In genomic region chr2:120735750-120736170, GRCh38 we compare ENCODE assay signal across 8 cellular contexts. TPM values are rescaled to one million over a fixed set of nuclear protein-coding genes. Genes with fewer than 3 reads are reported as not detected.
DNase-seq lines count a peak whose midpoint lies in the region; TF ChIP-seq lines count a peak whose summit lies in the region.

Gene GLI2, plus strand, starts transcription at chr2:120735868. Its CDS starts 61,453 bp downstream, at chr2:120797321.

- peak within 1 kb of the TSS; percentile 91 for H3K4me3 Mint-ChIP-seq in chondrocyte (ENCODE audit: unreplicated experiment)

- H3K9me3 Mint-ChIP-seq in chondrocyte (ENCODE audit: low read depth), result no peaks in the 10 kb centered on the region

- H3K27ac ChIP-seq in RWPE1 (peak within 1 kb of the TSS; percentile 83), layer of hippocampus (ENCODE audit: low read depth, low read length) (peak within 1 kb of the TSS; percentile 10)

- peak within 1 kb of the TSS; percentile 84 for H3K27ac Mint-ChIP-seq in chondrocyte (ENCODE audit: unreplicated experiment)

- peaks cover 2% of the 10 kb centered on the region for H3K36me3 Mint-ChIP-seq in chondrocyte (ENCODE audit: low read depth)

- peak; percentile 92 for TF ChIP-seq CTCF in RWPE1 (conservative IDR thresholded peaks at IDR 0.05; ENCODE audit: low read depth)
- TF ChIP-seq CTCF in chondrocyte (IDR thresholded peaks at IDR 0.05), result peak; percentile 91

- no peaks in the 10 kb centered on the region for H3K27me3 Mint-ChIP-seq in chondrocyte (ENCODE audit: low read depth)

- peaks cover 48% of the 10 kb centered on the region for H3K4me1 Mint-ChIP-seq in chondrocyte (ENCODE audit: low read depth)

- POLR2A ChIA-PET in RWPE1 (lab: Yijun Ruan, JAX; ENCODE audit: low non-redundant PET), result no interaction called here

- CTCF ChIA-PET in RWPE1 (lab: Yijun Ruan, JAX), result interaction anchor here (0.6 to 1.5 kb wide), 14 partner anchors 11 to 456 kb away, joined by 3 to 8 read pairs (median 4); no protein-coding TSS in a partner anchor

- DNase-seq in GDM1 (lab: John Stamatoyannopoulos, UW) (peak; percentile 30), HT1080 (ENCODE audit: low read depth) (peak; percentile 79), RWPE1 (ENCODE audit: low spot score) (peak; percentile 65), chondrocyte (ENCODE audit: low spot score) (no peak), HuH-7.5 (ENCODE audit: low spot score) (no peak), NCI-H187 treated with DMSO at 0.1 percent for 48 hours (lab: John Stamatoyannopoulos, UW) (no peak)
- peak; percentile 7 for DNase-seq in stimulated activated CD4-positive, alpha-beta T cell treated with anti-CD3 and anti-CD28 coated beads, Interleukin-4, amount 100 ng/mL, for 1 hour

- peaks cover 17% of the 10 kb centered on the region for H3K27me3 ChIP-seq in layer of hippocampus (ENCODE audit: control insufficient read depth, insufficient read depth, low read length)

RNA-seq across cellular contexts. Expression of gene GLI2, which starts in this region (rescaled TPM):
- 4.1 and 7.9 TPM in 2 replicates for total RNA-seq in HT1080 (2014; rRNA removed; shearing (Covaris generic))
- 4.4 and 7.4 TPM in 2 replicates for polyA plus RNA-seq in HT1080 (2015; cell fraction: cytosol; rRNA removed)
- polyA plus RNA-seq in HT1080 (2015; cell fraction: nucleus; rRNA removed), result 8.6 and 10.5 TPM in 2 replicates
- 31.1 to 37.0 TPM (median 36.0 TPM) in 3 replicates for total RNA-seq in chondrocyte

Comparison
In these comparisons a context has a peak if more than half of its experiments do, and no peak if none do; other contexts are left out.
1. DNase-seq: peak in GDM1 (single experiment), HT1080 (single experiment), RWPE1 (single experiment) and stimulated activated CD4-positive, alpha-beta T cell treated with anti-CD3 and anti-CD28 coated beads, Interleukin-4, amount 100 ng/mL, for 1 hour (single experiment); none in chondrocyte (single experiment), HuH-7.5 (single experiment) and NCI-H187 treated with DMSO at 0.1 percent for 48 hours (single experiment).